In genomic region chr4:6923507-6923906, GRCh38 we compare ENCODE assay signal across 25 cellular contexts.
"Had no signal": no experiment of that assay in that cellular context is flagged by ENCODE, and none has a peak within 500 bp of the region (broad histone marks: within the 10 kb centered on the region; RNA-seq: fewer than 3 reads in every experiment).

No MANE protein-coding gene starts in this region.

- H3K4me3 ChIP-seq: ascending aorta, esophagus squamous epithelium, lung, mucosa of descending colon, skin epidermis, thoracic aorta had no signal

- H3K27me3 ChIP-seq: ascending aorta, esophagus squamous epithelium had no signal

- H3K9me3 ChIP-seq: ascending aorta, esophagus squamous epithelium, mucosa of descending colon, thoracic aorta had no signal

- H3K27me3 Mint-ChIP-seq: activated B cell treated with CpG ODN at 0.5 μM for 24 hours; activated naive CD8-positive, alpha-beta T cell treated with anti-CD3 and anti-CD28 coated beads for 36 hours; natural killer cell treated with Interleukin-12 subunit alpha and Interleukin-12 subunit beta and Interleukin-15 and Interleukin-18, amount 100 ng/mL, for 72 hours; stimulated activated naive CD8-positive, alpha-beta T cell treated with anti-CD3 and anti-CD28 coated beads, Interleukin-15, Interleukin-2, amounts not matched to agents 100 ng/mL and 50 ng/mL, for 24 hours had no signal

- DNase-seq: activated B cell treated with CpG ODN at 0.5 μM for 24 hours; activated CD4-positive, alpha-beta T cell treated with anti-CD3 and anti-CD28 coated beads, Interleukin-2, amount 50 U/mL, for 4 hours; activated effector memory CD4-positive, alpha-beta T cell treated with anti-CD3 and anti-CD28 coated beads, Interleukin-2, amount 50 U/mL, for 16 hours; activated naive CD4-positive, alpha-beta T cell treated with anti-CD3 and anti-CD28 coated beads for 36 hours; activated naive CD8-positive, alpha-beta T cell treated with anti-CD3 and anti-CD28 coated beads for 36 hours; activated T-cell treated with anti-CD3 and anti-CD28 coated beads for 4 hours; central memory CD4-positive, alpha-beta T cell; esophagus squamous epithelium; foreskin melanocyte; glutamatergic neuron; stimulated activated CD4-positive, alpha-beta T cell treated with anti-CD3 and anti-CD28 coated beads, Interleukin-12 subunit alpha, Interleukin-12 subunit beta, amount 100 ng/mL, for 4 hours; stimulated activated CD4-positive, alpha-beta T cell treated with anti-CD3 and anti-CD28 coated beads, Interleukin-4, amount 100 ng/mL, for 1 hour; T-helper 1 cell; trophoblast cell had no signal

- H3K27ac ChIP-seq: epithelial cell of prostate, skin epidermis, thoracic aorta had no signal

- H3K27ac Mint-ChIP-seq: activated B cell treated with CpG ODN at 0.5 μM for 24 hours; activated naive CD4-positive, alpha-beta T cell treated with anti-CD3 and anti-CD28 coated beads for 36 hours; activated naive CD8-positive, alpha-beta T cell treated with anti-CD3 and anti-CD28 coated beads for 36 hours; activated T-helper 1 cell treated with anti-CD3 and anti-CD28 coated beads, Interleukin-12 subunit alpha, Interleukin-12 subunit beta, Interleukin-2, Interleukin-4 antibody, amounts not matched to agents 30 ng/mL and 10 ng/mL and 1 ng/mL, durations not matched to agents 14 hours and 24 hours and 36 hours; stimulated activated naive CD8-positive, alpha-beta T cell treated with anti-CD3 and anti-CD28 coated beads, Interleukin-15, Interleukin-2, amounts not matched to agents 100 ng/mL and 50 ng/mL, for 24 hours; T-helper 2 cell treated with Interferon-gamma antibody and Interleukin-4, amounts not matched to agents 5 μg/mL and 100 μg/mL, for 36 hours had no signal

- ATAC-seq: mucosa of descending colon; natural killer cell treated with Interleukin-12 subunit alpha and Interleukin-12 subunit beta and Interleukin-15 and Interleukin-18, amount 100 ng/mL, for 72 hours had no signal

- H3K9me3 Mint-ChIP-seq: activated B cell treated with CpG ODN at 0.5 μM for 24 hours; activated naive CD4-positive, alpha-beta T cell treated with anti-CD3 and anti-CD28 coated beads for 36 hours; activated naive CD8-positive, alpha-beta T cell treated with anti-CD3 and anti-CD28 coated beads for 36 hours; activated T-helper 1 cell treated with anti-CD3 and anti-CD28 coated beads, Interleukin-12 subunit alpha, Interleukin-12 subunit beta, Interleukin-2, Interleukin-4 antibody, amounts not matched to agents 30 ng/mL and 10 ng/mL and 1 ng/mL, durations not matched to agents 14 hours and 24 hours and 36 hours; brain; natural killer cell treated with Interleukin-12 subunit alpha and Interleukin-12 subunit beta and Interleukin-15 and Interleukin-18, amount 100 ng/mL, for 72 hours; stimulated activated naive CD8-positive, alpha-beta T cell treated with anti-CD3 and anti-CD28 coated beads, Interleukin-15, Interleukin-2, amounts not matched to agents 100 ng/mL and 50 ng/mL, for 24 hours; T-helper 2 cell treated with Interferon-gamma antibody and Interleukin-4, amounts not matched to agents 5 μg/mL and 100 μg/mL, for 36 hours had no signal

- H3K4me3 Mint-ChIP-seq: activated B cell treated with CpG ODN at 0.5 μM for 24 hours; activated naive CD4-positive, alpha-beta T cell treated with anti-CD3 and anti-CD28 coated beads for 36 hours; activated naive CD8-positive, alpha-beta T cell treated with anti-CD3 and anti-CD28 coated beads for 36 hours; activated T-helper 1 cell treated with anti-CD3 and anti-CD28 coated beads, Interleukin-12 subunit alpha, Interleukin-12 subunit beta, Interleukin-2, Interleukin-4 antibody, amounts not matched to agents 30 ng/mL and 10 ng/mL and 1 ng/mL, durations not matched to agents 14 hours and 24 hours and 36 hours; brain; natural killer cell treated with Interleukin-12 subunit alpha and Interleukin-12 subunit beta and Interleukin-15 and Interleukin-18, amount 100 ng/mL, for 72 hours; stimulated activated naive CD8-positive, alpha-beta T cell treated with anti-CD3 and anti-CD28 coated beads, Interleukin-15, Interleukin-2, amounts not matched to agents 100 ng/mL and 50 ng/mL, for 24 hours; T-helper 2 cell treated with Interferon-gamma antibody and Interleukin-4, amounts not matched to agents 5 μg/mL and 100 μg/mL, for 36 hours had no signal
